In the genomic region with DNA sequence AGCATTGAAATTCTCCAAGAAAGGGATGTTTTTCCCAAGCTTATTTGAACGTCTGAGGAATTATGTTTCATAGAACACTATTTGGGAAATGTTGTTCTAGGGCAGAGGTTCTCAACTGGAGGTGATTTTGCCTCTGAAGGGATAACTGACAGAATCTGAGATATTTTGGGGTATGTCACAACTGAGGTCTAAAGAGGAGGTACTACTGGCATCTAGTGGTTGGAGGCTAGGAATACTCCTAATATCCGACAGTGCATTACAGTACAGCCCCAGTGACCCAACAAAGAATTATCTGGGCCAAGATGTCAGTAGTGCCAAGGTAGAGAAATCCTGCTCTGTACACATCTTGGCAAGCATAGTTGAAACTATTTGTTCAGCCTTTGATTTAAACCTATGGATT, we compare ENCODE assay signal across 10 cellular contexts. TPM values are rescaled to one million over a fixed set of nuclear protein-coding genes. Genes with fewer than 3 reads are reported as not detected.
A peak's percentile ranks its signal among the peaks of the same experiment; 100 is the strongest.
DNase-seq lines count a peak whose midpoint lies in the region; ATAC-seq and TF ChIP-seq lines count a peak whose summit lies in the region.
"Had no signal": no experiment of that assay in that cellular context is flagged by ENCODE, and none has a peak within 500 bp of the region (broad histone marks: within the 10 kb centered on the region; RNA-seq: fewer than 3 reads in every experiment).

No MANE protein-coding gene starts in this region.

- H3K9me2 ChIP-seq in SK-N-SH = no peaks in the 10 kb centered on the region

- no peak overlapping the region for H2AK5ac ChIP-seq in mesendoderm (ENCODE audit: low read length)

- H3K27ac ChIP-seq in SK-N-SH (ENCODE audit: low read depth in 2 of 2, low read length in 1 of 2) (no peak overlapping the region), mesendoderm (ENCODE audit: low read depth, low read length) (no peak overlapping the region), aorta (ENCODE audit: low read depth in 1 of 2, low read length in 2 of 2) (no peak overlapping the region), body of pancreas (no peak overlapping the region), tibial artery (no peak overlapping the region)

- no peak for TF ChIP-seq POLR2A in body of pancreas (IDR thresholded peaks at IDR 0.05)

- CTCF ChIA-PET in SK-N-SH (lab: Yijun Ruan, JAX) = interaction anchor here (1.0 to 1.5 kb wide), 2 partner anchors 9 to 17 kb away, joined by 3 read pairs; no protein-coding TSS in a partner anchor

- H3K4me3 ChIP-seq in SK-N-SH (ENCODE audit: low read depth in 2 of 2, low read length in 1 of 2) (no peak overlapping the region), mesendoderm (ENCODE audit: low read length) (no peak overlapping the region), aorta (ENCODE audit: low read length in 2 of 2) (no peak overlapping the region), body of pancreas (no peak overlapping the region), tibial artery (no peak overlapping the region)

- DNase-seq in SK-N-SH = peak; percentile 21
- peak; percentile 69 for DNase-seq in mesendoderm
- DNase-seq in NCI-H446 (lab: John Stamatoyannopoulos, UW) = no peak
- DNase-seq in aorta = no peak
- no peak for DNase-seq in body of pancreas
- DNase-seq in tibial artery = no peak
- DNase-seq: nucleus accumbens had no signal

- H3K79me2 ChIP-seq in SK-N-SH (ENCODE audit: insufficient read depth) (no peaks in the 10 kb centered on the region), mesendoderm (ENCODE audit: control insufficient read depth, insufficient read depth, low read length) (no peaks in the 10 kb centered on the region)

- peak; percentile 30 for TF ChIP-seq CTCF in SK-N-SH (IDR thresholded peaks at IDR 0.05)
- TF ChIP-seq CTCF in body of pancreas (IDR thresholded peaks at IDR 0.05) = no peak
- TF ChIP-seq CTCF in tibial artery (IDR thresholded peaks at IDR 0.05) = no peak

- no peak overlapping the region for H3K18ac ChIP-seq in mesendoderm (ENCODE audit: low read length)

- no peak overlapping the region for H4K8ac ChIP-seq in mesendoderm (ENCODE audit: low read depth, low read length)

- H3K9me3 ChIP-seq in SK-N-SH (no peaks in the 10 kb centered on the region), aorta (ENCODE audit: control insufficient read depth, low read length) (no peaks in the 10 kb centered on the region), body of pancreas (no peaks in the 10 kb centered on the region), tibial artery (no peaks in the 10 kb centered on the region)

- no peak overlapping the region for H2BK5ac ChIP-seq in mesendoderm (ENCODE audit: low read length)

- H4K20me1 ChIP-seq in SK-N-SH (ENCODE audit: insufficient read depth) = no peaks in the 10 kb centered on the region

- ATAC-seq in GM18870 (IDR thresholded peaks at IDR 0.05; ENCODE audit: unreplicated experiment) (peak; percentile 40), HG02852 (IDR thresholded peaks at IDR 0.05; ENCODE audit: unreplicated experiment) (peak; percentile 41), aorta (ENCODE audit: low FRiP score) (no peak), body of pancreas (no peak)

- POLR2A ChIA-PET in SK-N-SH (lab: Yijun Ruan, JAX) = no interaction called here

- H3K27me3 ChIP-seq in SK-N-SH (ENCODE audit: insufficient read depth) (no peaks in the 10 kb centered on the region), mesendoderm (ENCODE audit: insufficient read depth, low read length, poor library complexity) (peaks cover 3% of the 10 kb centered on the region), aorta (ENCODE audit: control insufficient read depth in 1 of 2, insufficient read depth in 2 of 2, low read length in 1 of 2) (no peaks in the 10 kb centered on the region), body of pancreas (no peaks in the 10 kb centered on the region), tibial artery (no peaks in the 10 kb centered on the region)

- H3F3A ChIP-seq in SK-N-SH (replicated peaks; ENCODE audit: insufficient read depth) = no peaks in the 10 kb centered on the region

- H3K36me3 ChIP-seq in SK-N-SH (replicated peaks in 1 of 2; ENCODE audit: control insufficient read depth in 1 of 2, insufficient read depth in 2 of 2, low read length in 1 of 2) (no peaks in the 10 kb centered on the region), mesendoderm (ENCODE audit: control insufficient read depth, insufficient read depth, low read length) (no peaks in the 10 kb centered on the region), aorta (ENCODE audit: control insufficient read depth in 1 of 2, insufficient read depth in 2 of 2, low read length in 1 of 2) (no peaks in the 10 kb centered on the region), body of pancreas (replicated peaks in 1 of 2; ENCODE audit: insufficient read depth in 1 of 2, low read depth in 2 of 2) (no peaks in the 10 kb centered on the region), tibial artery (no peaks in the 10 kb centered on the region)

- no peak overlapping the region for H2BK120ac ChIP-seq in mesendoderm (ENCODE audit: low read depth, low read length)

- no peak overlapping the region for H3K4me2 ChIP-seq in SK-N-SH
- H3K4me2 ChIP-seq in mesendoderm (ENCODE audit: low read length) = no peak overlapping the region

- H4K5ac ChIP-seq in mesendoderm (ENCODE audit: low read length) = no peak overlapping the region

- H3K4me1 ChIP-seq in SK-N-SH (ENCODE audit: control insufficient read depth in 1 of 2, insufficient read depth in 2 of 2, low read depth in 1 of 2, low read length in 1 of 2) = peaks cover 0 to 2% of the 10 kb centered on the region in 2 experiments; a peak in 2 of 4 replicates
- no peaks in the 10 kb centered on the region for H3K4me1 ChIP-seq in mesendoderm (ENCODE audit: control insufficient read depth, low read depth, low read length)
- H3K4me1 ChIP-seq in aorta (ENCODE audit: control insufficient read depth in 1 of 2, insufficient read depth in 2 of 2, low read length in 2 of 2) = peaks cover 0 to 3% of the 10 kb centered on the region in 2 donors
- peaks cover 13% of the 10 kb centered on the region for H3K4me1 ChIP-seq in body of pancreas
- H3K4me1 ChIP-seq in tibial artery = peaks cover 0 to 10% (median 0%) of the 10 kb centered on the region in 4 donors

- intact Hi-C loops in aorta (cut with DNase I) (loop anchor here in 1 of 2 donors (10.0 kb wide), 2 partner anchors 164 to 176 kb away; a partner anchor contains a TSS), body of pancreas (cut with DNase I) (no loop called here), tibial artery (cut with DNase I; ENCODE audit: low total_unique reads) (loop anchor here (5.0 to 10.0 kb wide), 2 partner anchors 94 to 176 kb away; a partner anchor contains a TSS)

- H3K56ac ChIP-seq in mesendoderm (ENCODE audit: low read length) = no peak overlapping the region

- TF ChIP-seq RAD21 in SK-N-SH (IDR thresholded peaks at IDR 0.05; ENCODE audit: low read length) = peak; percentile 29; the same call in 1 of the 2 replicates

- no peak overlapping the region for H2AFZ ChIP-seq in SK-N-SH (ENCODE audit: low read depth)

- no peak overlapping the region for H3K4ac ChIP-seq in mesendoderm (ENCODE audit: low read depth, low read length)

- WGBS in SK-N-SH (ENCODE audit: low lambda C conversion rate) = 93% methylated on average over 2 of the region's 2 CpGs
- no CpG with 5 or more reads among the region's 2 CpGs for WGBS in mesendoderm (ENCODE audit: extremely low coverage, insufficient coverage, low lambda C conversion rate)
- 67 to 72% methylated on average over 2 of the region's 2 CpGs for WGBS in aorta, 2 donors
- 92 to 95% methylated on average over 2 of the region's 2 CpGs for WGBS in body of pancreas, 2 donors

- no peak overlapping the region for H2BK15ac ChIP-seq in mesendoderm (replicated peaks; ENCODE audit: low read depth)

- no peak overlapping the region for H3K9ac ChIP-seq in SK-N-SH
- H3K9ac ChIP-seq in mesendoderm (ENCODE audit: low read length) = no peak overlapping the region

- TF ChIP-seq EP300 in SK-N-SH (IDR thresholded peaks at IDR 0.05; ENCODE audit: borderline replicate concordance in 1 of 2, low read depth in 1 of 2, low read length in 1 of 2) = no peak

- no peaks in the 10 kb centered on the region for H3K79me1 ChIP-seq in mesendoderm (ENCODE audit: low read length)

- H3K23ac ChIP-seq in mesendoderm (ENCODE audit: low read length) = no peak overlapping the region

TF ChIP-seq in SK-N-SH, 30 proteins besides CTCF, POLR2A, EP300 and RAD21 (continues in another document):
- TF ChIP-seq FOXM1 (IDR thresholded peaks at IDR 0.05; ENCODE audit: low read depth) (no peak), SIN3A (IDR thresholded peaks at IDR 0.05; ENCODE audit: borderline replicate concordance, low read depth, low read length) (no peak), YY1 (IDR thresholded peaks at IDR 0.05; ENCODE audit: low read depth) (no peak)
- TF ChIP-seq, protein P1, sequence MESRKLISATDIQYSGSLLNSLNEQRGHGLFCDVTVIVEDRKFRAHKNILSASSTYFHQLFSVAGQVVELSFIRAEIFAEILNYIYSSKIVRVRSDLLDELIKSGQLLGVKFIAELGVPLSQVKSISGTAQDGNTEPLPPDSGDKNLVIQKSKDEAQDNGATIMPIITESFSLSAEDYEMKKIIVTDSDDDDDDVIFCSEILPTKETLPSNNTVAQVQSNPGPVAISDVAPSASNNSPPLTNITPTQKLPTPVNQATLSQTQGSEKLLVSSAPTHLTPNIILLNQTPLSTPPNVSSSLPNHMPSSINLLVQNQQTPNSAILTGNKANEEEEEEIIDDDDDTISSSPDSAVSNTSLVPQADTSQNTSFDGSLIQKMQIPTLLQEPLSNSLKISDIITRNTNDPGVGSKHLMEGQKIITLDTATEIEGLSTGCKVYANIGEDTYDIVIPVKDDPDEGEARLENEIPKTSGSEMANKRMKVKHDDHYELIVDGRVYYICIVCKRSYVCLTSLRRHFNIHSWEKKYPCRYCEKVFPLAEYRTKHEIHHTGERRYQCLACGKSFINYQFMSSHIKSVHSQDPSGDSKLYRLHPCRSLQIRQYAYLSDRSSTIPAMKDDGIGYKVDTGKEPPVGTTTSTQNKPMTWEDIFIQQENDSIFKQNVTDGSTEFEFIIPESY (IDR thresholded peaks at IDR 0.05; ENCODE audit: borderline replicate concordance, low read depth) = no peak

RNA-seq across cellular contexts. Expression of a gene that starts 6.4 kb away (rescaled TPM):
- polyA plus RNA-seq in SK-N-SH (2012; rRNA removed) (1.6 and 1.8 TPM in 2 replicates), aorta (1 to 10 TPM; 2.6 to 3.1 TPM)
- polyA plus RNA-seq in SK-N-SH (2012; cell fraction: cytosol; rRNA removed) = 2.1 and 2.7 TPM in 2 replicates
- polyA plus RNA-seq in SK-N-SH (2012; cell fraction: nucleus; rRNA removed) = 1.2 and 1.8 TPM in 2 replicates
- polyA plus RNA-seq in mesendoderm (2013, experiment 1 of 2) = 1.9 TPM
- polyA plus RNA-seq in mesendoderm (2013, experiment 2 of 2) = 2.0 TPM
- total RNA-seq in aorta (10 to 100 TPM; 12.6 to 17.7 TPM), body of pancreas (1 to 10 TPM; 3.6 to 9.6 TPM)

RNA-seq across cellular contexts. Expression of a gene that starts 58.3 kb away (rescaled TPM):
- polyA plus RNA-seq in SK-N-SH (2012; rRNA removed) (not detected in 2 replicates), aorta (not detected)
- polyA plus RNA-seq in SK-N-SH (2012; cell fraction: cytosol; rRNA removed) = not detected in 2 replicates
- not detected in 2 replicates for polyA plus RNA-seq in SK-N-SH (2012; cell fraction: nucleus; rRNA removed)
- not detected for polyA plus RNA-seq in mesendoderm (2013, experiment 1 of 2)
- polyA plus RNA-seq in mesendoderm (2013, experiment 2 of 2) = not detected
- total RNA-seq in aorta (not detected), body of pancreas (not detected)
- total RNA-seq: subcutaneous adipose tissue had no signal

Comparison
In these comparisons a context has a peak if more than half of its experiments do, and no peak if none do; other contexts are left out.
1. ATAC-seq: peak in GM18870 (single experiment) and HG02852 (single experiment); none in aorta (single experiment) and body of pancreas (single experiment).
2. DNase-seq: peak in SK-N-SH (single experiment) and mesendoderm (single experiment); none in NCI-H446 (0 of 2), aorta (0 of 2), body of pancreas (0 of 4) and tibial artery (0 of 2).